22 cellular contexts compared by ENCODE assay signal in the genomic region with DNA sequence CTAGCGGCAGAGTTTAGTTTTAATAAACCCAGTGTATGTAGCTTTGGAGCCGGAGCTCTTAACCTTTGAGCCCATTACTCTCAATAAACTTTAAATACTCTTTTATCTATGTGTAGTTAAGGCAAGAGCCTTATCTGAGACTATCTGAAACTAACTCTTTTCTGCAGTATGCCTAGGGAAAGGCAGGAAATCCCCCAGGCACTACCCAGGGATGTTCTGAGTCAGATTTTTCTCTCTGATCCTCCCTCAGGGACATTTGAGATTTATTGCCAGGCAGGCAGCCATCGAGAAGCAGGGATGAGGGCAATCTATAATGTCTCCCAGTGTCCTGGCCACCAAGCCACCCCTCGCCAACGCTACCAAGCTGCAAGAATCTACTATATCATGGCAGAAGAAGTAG. TPM values are rescaled to one million over a fixed set of nuclear protein-coding genes. Genes with fewer than 3 reads are reported as not detected.
DNase-seq lines count a peak whose midpoint lies in the region; ATAC-seq and TF ChIP-seq lines count a peak whose summit lies in the region.
"Had no signal": no experiment of that assay in that cellular context is flagged by ENCODE, and none has a peak within 500 bp of the region (broad histone marks: within the 10 kb centered on the region; RNA-seq: fewer than 3 reads in every experiment).

No MANE protein-coding gene starts in this region.

- ATAC-seq in stimulated activated naive CD8-positive, alpha-beta T cell treated with anti-CD3 and anti-CD28 coated beads, Interleukin-15, amount 100 ng/mL, for 72 hours = peak; percentile 35
- no peak for ATAC-seq in stimulated activated naive CD8-positive, alpha-beta T cell treated with anti-CD3 and anti-CD28 coated beads, Interleukin-15, Interleukin-2, amounts not matched to agents 100 U/mL and 50 U/mL, for 24 hours
- peak; percentile 57 for ATAC-seq in HG03039 (IDR thresholded peaks at IDR 0.05; ENCODE audit: unreplicated experiment)
- ATAC-seq in upper lobe of right lung = no peak
- no peak for ATAC-seq in HG03442 (IDR thresholded peaks at IDR 0.05; ENCODE audit: unreplicated experiment)

- no peak for DNase-seq in stimulated activated naive CD8-positive, alpha-beta T cell treated with anti-CD3 and anti-CD28 coated beads, Interleukin-15, amount 100 ng/mL, for 72 hours
- no peak for DNase-seq in stimulated activated naive CD8-positive, alpha-beta T cell treated with anti-CD3 and anti-CD28 coated beads, Interleukin-15, Interleukin-2, amounts not matched to agents 100 U/mL and 50 U/mL, for 24 hours
- DNase-seq in endodermal cell = no peak
- no peak for DNase-seq in sigmoid colon
- DNase-seq in upper lobe of right lung = no peak
- DNase-seq in GM19240 (ENCODE audit: insufficient read length, low spot score) = no peak
- DNase-seq: 8988T; BE2C; CD4-positive, alpha-beta memory T cell; DMS79 treated with DMSO at 0.1 percent for 48 hours; GOT3; MV-4-11; NCI-H1417 treated with DMSO at 0.1 percent for 48 hours; NCI-H1930; NCI-H2171 treated with DMSO at 0.1 percent for 48 hours; NCI-H774; PC-9; SJCRH30 had no signal

- H3K9me3 Mint-ChIP-seq in stimulated activated naive CD8-positive, alpha-beta T cell treated with anti-CD3 and anti-CD28 coated beads, Interleukin-15, amount 100 ng/mL, for 72 hours = no peaks in the 10 kb centered on the region
- peaks cover 30% of the 10 kb centered on the region for H3K9me3 Mint-ChIP-seq in endodermal cell
- H3K9me3 Mint-ChIP-seq: CD4-positive, alpha-beta memory T cell had no signal

- H3K27me3 ChIP-seq in endodermal cell (ENCODE audit: control insufficient read depth, insufficient read depth, low read length, poor library complexity, severe bottlenecking) (no peaks in the 10 kb centered on the region), sigmoid colon (no peaks in the 10 kb centered on the region), upper lobe of right lung (no peaks in the 10 kb centered on the region)
- H3K27me3 ChIP-seq: BE2C, SJCRH30 had no signal

- no peak overlapping the region for H3K4me3 Mint-ChIP-seq in stimulated activated naive CD8-positive, alpha-beta T cell treated with anti-CD3 and anti-CD28 coated beads, Interleukin-15, amount 100 ng/mL, for 72 hours
- H3K4me3 Mint-ChIP-seq in endodermal cell = no peak overlapping the region
- H3K4me3 Mint-ChIP-seq: CD4-positive, alpha-beta memory T cell had no signal

- H3K4me3 ChIP-seq in endodermal cell (ENCODE audit: low read length) (peak overlapping the region; percentile 40), sigmoid colon (no peak overlapping the region), upper lobe of right lung (no peak overlapping the region)
- H3K4me3 ChIP-seq: PC-9, SJCRH30 had no signal

- H3K36me3 Mint-ChIP-seq in endodermal cell (ENCODE audit: low read depth) = peaks cover 5% of the 10 kb centered on the region
- H3K36me3 Mint-ChIP-seq: CD4-positive, alpha-beta memory T cell had no signal

- H3K9ac ChIP-seq in endodermal cell (ENCODE audit: extremely low read depth, low read length, poor library complexity, severe bottlenecking) = no peak overlapping the region

- TF ChIP-seq EP300 in sigmoid colon (IDR thresholded peaks at IDR 0.05) = no peak

- H3K27ac Mint-ChIP-seq in stimulated activated naive CD8-positive, alpha-beta T cell treated with anti-CD3 and anti-CD28 coated beads, Interleukin-15, amount 100 ng/mL, for 72 hours = no peak overlapping the region
- H3K27ac Mint-ChIP-seq in endodermal cell = no peak overlapping the region
- H3K27ac Mint-ChIP-seq: CD4-positive, alpha-beta memory T cell had no signal

- H3K4me1 ChIP-seq in endodermal cell (ENCODE audit: control insufficient read depth, insufficient read depth, low read length) (no peaks in the 10 kb centered on the region), sigmoid colon (no peaks in the 10 kb centered on the region), upper lobe of right lung (no peaks in the 10 kb centered on the region)
- H3K4me1 ChIP-seq: BE2C, SJCRH30 had no signal

- H3K4me1 Mint-ChIP-seq in stimulated activated naive CD8-positive, alpha-beta T cell treated with anti-CD3 and anti-CD28 coated beads, Interleukin-15, amount 100 ng/mL, for 72 hours = peaks cover 7% of the 10 kb centered on the region
- peaks cover 4% of the 10 kb centered on the region for H3K4me1 Mint-ChIP-seq in endodermal cell

- no peak overlapping the region for H3K27ac ChIP-seq in endodermal cell (ENCODE audit: low read depth, low read length)
- no peak overlapping the region for H3K27ac ChIP-seq in sigmoid colon
- no peak overlapping the region for H3K27ac ChIP-seq in upper lobe of right lung
- H3K27ac ChIP-seq: PC-9, SJCRH30 had no signal

- TF ChIP-seq POLR2A in sigmoid colon (IDR thresholded peaks at IDR 0.05) = no peak

- H3K27me3 Mint-ChIP-seq in stimulated activated naive CD8-positive, alpha-beta T cell treated with anti-CD3 and anti-CD28 coated beads, Interleukin-15, amount 100 ng/mL, for 72 hours = no peaks in the 10 kb centered on the region
- H3K27me3 Mint-ChIP-seq in endodermal cell (ENCODE audit: insufficient read depth) = no peaks in the 10 kb centered on the region
- H3K27me3 Mint-ChIP-seq: CD4-positive, alpha-beta memory T cell had no signal

- H3K9me3 ChIP-seq in endodermal cell (ENCODE audit: control insufficient read depth, low read length) (no peaks in the 10 kb centered on the region), sigmoid colon (no peaks in the 10 kb centered on the region), upper lobe of right lung (no peaks in the 10 kb centered on the region)
- H3K9me3 ChIP-seq: BE2C, SJCRH30 had no signal

- H3K36me3 ChIP-seq in endodermal cell (ENCODE audit: control insufficient read depth, insufficient read depth, low read length) (peaks cover 17% of the 10 kb centered on the region), sigmoid colon (peaks cover 0 to 21% (median 4%) of the 10 kb centered on the region in 4 donors), upper lobe of right lung (no peaks in the 10 kb centered on the region)
- H3K36me3 ChIP-seq: BE2C, SJCRH30 had no signal

- WGBS in endodermal cell (ENCODE audit: insufficient coverage in 1 of 2, insufficient read length in 1 of 2), 2 experiments = 97% methylated on average over 4 of the region's 5 CpGs; no CpG with 5 or more reads in 1 of the 2 experiments
- WGBS in sigmoid colon, 2 donors = 24 to 66% methylated on average over 5 of the region's 5 CpGs

- TF ChIP-seq CTCF in endodermal cell (conservative IDR thresholded peaks at IDR 0.05) (no peak), sigmoid colon (IDR thresholded peaks at IDR 0.05) (no peak), upper lobe of right lung (IDR thresholded peaks at IDR 0.05) (no peak)

- intact Hi-C loops in sigmoid colon (cut with DNase I) = no loop called here
- intact Hi-C loops in upper lobe of right lung (cut with DNase I) = no loop called here

RNA-seq across cellular contexts. Expression of a gene that starts 39.1 kb away (rescaled TPM):
- total RNA-seq in endodermal cell = 10 to 100 TPM; 76.2 to 88.1 TPM
- polyA plus RNA-seq in endodermal cell (2013, experiment 1 of 2) = 68.7 TPM
- polyA plus RNA-seq in endodermal cell (2013, experiment 2 of 2) = 63.4 TPM
- 100 to 1,000 TPM in 2 of 4 donors, 10 to 100 TPM in 2; 78.2 to 152 (median 115) TPM for total RNA-seq in sigmoid colon
- polyA plus RNA-seq in sigmoid colon = 10 to 100 TPM; 10.2 to 58.4 (median 15.0) TPM
- total RNA-seq in upper lobe of right lung = 16.9 TPM
- total RNA-seq: CD4-positive, alpha-beta memory T cell; G401; PC-9; T-helper 2 cell treated with Interferon-gamma antibody and Interleukin-4, amounts not matched to agents 100 ng/mL and 5 ng/mL, for 36 hours had no signal
- polyA plus RNA-seq: CD4-positive, alpha-beta memory T cell had no signal

Comparison
In these comparisons a context has a peak if more than half of its experiments do, and no peak if none do; other contexts are left out.
1. ATAC-seq: peak in stimulated activated naive CD8-positive, alpha-beta T cell treated with anti-CD3 and anti-CD28 coated beads, Interleukin-15, amount 100 ng/mL, for 72 hours (single experiment) and HG03039 (single experiment); none in stimulated activated naive CD8-positive, alpha-beta T cell treated with anti-CD3 and anti-CD28 coated beads, Interleukin-15, Interleukin-2, amounts not matched to agents 100 U/mL and 50 U/mL, for 24 hours (single experiment), upper lobe of right lung (single experiment) and HG03442 (single experiment).